ENCODE assay signal across 21 cellular contexts in the genomic region with DNA sequence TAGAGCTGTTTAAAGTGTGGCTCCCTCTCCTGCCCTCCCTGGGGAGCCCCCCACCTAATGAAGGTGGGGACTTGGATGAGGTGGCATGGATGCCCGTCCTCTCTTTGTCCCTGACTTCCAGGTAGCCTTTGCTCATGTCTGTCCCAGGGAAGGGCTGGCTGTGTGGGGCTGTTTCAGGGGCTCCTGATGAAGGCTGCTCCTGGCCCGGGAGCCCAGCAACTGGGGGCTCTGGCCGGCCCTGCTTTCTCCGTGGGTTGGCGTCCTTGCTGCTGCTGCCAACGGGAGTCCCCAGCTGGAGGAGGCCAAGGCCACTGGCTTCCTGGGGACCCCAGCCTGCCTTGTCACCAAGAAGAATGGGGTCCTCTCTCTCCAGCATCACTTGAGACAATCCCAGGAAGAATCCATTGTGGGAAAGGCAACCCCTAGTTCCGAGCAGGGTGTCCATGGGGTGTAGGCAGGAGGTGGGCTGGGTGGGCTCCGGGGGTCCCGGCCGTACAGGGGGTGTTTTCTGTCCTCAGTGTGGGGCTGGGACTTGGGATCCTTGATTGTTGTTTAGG. TPM values are rescaled to one million over a fixed set of nuclear protein-coding genes. Genes with fewer than 3 reads are reported as not detected.
DNase-seq lines count a peak whose midpoint lies in the region; ATAC-seq and TF ChIP-seq lines count a peak whose summit lies in the region.
"Had no signal": no experiment of that assay in that cellular context is flagged by ENCODE, and none has a peak within 500 bp of the region (broad histone marks: within the 10 kb centered on the region; RNA-seq: fewer than 3 reads in every experiment).

No MANE protein-coding gene starts in this region.

- H3K79me2 ChIP-seq in hepatocyte (peaks cover 2% of the 10 kb centered on the region), osteoblast (ENCODE audit: insufficient read depth, low read length) (no peaks in the 10 kb centered on the region)

- DNase-seq in right cardiac atrium, result peak in 2 of 3 donors; percentile 9 to 37
- DNase-seq in cardiac septum (ENCODE audit: low spot score), result no peak
- DNase-seq in hepatocyte (ENCODE audit: low spot score), result no peak
- no peak for DNase-seq in neuronal stem cell (ENCODE audit: low spot score)
- no peak for DNase-seq in erythroblast (lab: John Stamatoyannopoulos, UW)
- no peak for DNase-seq in osteoblast (ENCODE audit: insufficient read length, low spot score, missing footprints)
- no peak for DNase-seq in NCI-H2171 (lab: John Stamatoyannopoulos, UW)
- DNase-seq: AML-193; DMS53; EL; GF-D8; MG63; NCI-H1048; NCI-H1417 treated with DMSO at 0.1 percent for 48 hours; NCI-H187 treated with DMSO at 0.1 percent for 48 hours; NCI-H226; NCI-H510A treated with DMSO at 0.1 percent for 48 hours; NCI-H774; NK-92 treated with Interleukin-12 subunit alpha and Interleukin-12 subunit beta, amount 100 ng/mL, for 24 hours; SJCRH30 had no signal

- H3K14ac ChIP-seq in neuronal stem cell (ENCODE audit: low read length), result no peak overlapping the region

- H4K8ac ChIP-seq in neuronal stem cell (ENCODE audit: low read depth, low read length), result no peak overlapping the region

- H3K36me3 ChIP-seq in hepatocyte (replicated peaks; ENCODE audit: insufficient read depth, low read depth) (no peaks in the 10 kb centered on the region), neuronal stem cell (replicated peaks in 1 of 2; ENCODE audit: control insufficient read depth in 2 of 2, insufficient read depth in 2 of 2, low read length in 2 of 2) (peaks cover 2 to 4% of the 10 kb centered on the region in 2 donors), osteoblast (ENCODE audit: insufficient read depth, low read length) (no peaks in the 10 kb centered on the region)
- H3K36me3 ChIP-seq: MG63, SJCRH30 had no signal

- intact Hi-C loops in right cardiac atrium (cut with DNase I), result no loop called here
- intact Hi-C loops in cardiac septum (cut with DNase I), result no loop called here

- H2BK12ac ChIP-seq in neuronal stem cell (ENCODE audit: low read length), result peak overlapping the region; percentile 41

- TF ChIP-seq CTCF in hepatocyte (IDR thresholded peaks at IDR 0.05; ENCODE audit: poor library complexity), result no peak
- TF ChIP-seq CTCF in osteoblast (IDR thresholded peaks at IDR 0.05; ENCODE audit: extremely low read depth, low read depth, low read length), result no peak

- H4K20me1 ChIP-seq in hepatocyte (ENCODE audit: insufficient read depth, poor library complexity, severe bottlenecking) (no peaks in the 10 kb centered on the region), osteoblast (ENCODE audit: insufficient read depth, low read length) (peaks cover 15% of the 10 kb centered on the region)

- H3K4me1 ChIP-seq in right cardiac atrium (ENCODE audit: control insufficient read depth, insufficient read depth, low read length) (no peaks in the 10 kb centered on the region), hepatocyte (ENCODE audit: insufficient read depth) (peaks cover 18% of the 10 kb centered on the region), neuronal stem cell (ENCODE audit: control insufficient read depth in 2 of 2, insufficient read depth in 1 of 2, low read depth in 1 of 2, low read length in 2 of 2) (peaks cover 2 to 14% of the 10 kb centered on the region in 2 donors), osteoblast (ENCODE audit: insufficient read depth, low read length) (no peaks in the 10 kb centered on the region)

- H2AK5ac ChIP-seq in neuronal stem cell (ENCODE audit: low read depth, low read length), result peak overlapping the region; percentile 88

- H3K9me2 ChIP-seq in hepatocyte (replicated peaks; ENCODE audit: insufficient read depth), result no peaks in the 10 kb centered on the region

- H2BK15ac ChIP-seq in neuronal stem cell (ENCODE audit: low read length), result no peak overlapping the region

- H3K79me1 ChIP-seq in neuronal stem cell (ENCODE audit: low read depth, low read length), result no peaks in the 10 kb centered on the region

- WGBS in right cardiac atrium, result 90% methylated on average over 10 of the region's 10 CpGs
- WGBS in hepatocyte (ENCODE audit: low lambda C conversion rate, missing lambda C conversion rate), result 96% methylated on average over 9 of the region's 10 CpGs
- WGBS in neuronal stem cell (ENCODE audit: extremely low coverage in 2 of 2, insufficient read length in 2 of 2, insufficient replicate concordance in 1 of 2), 2 donors, result no CpG with 5 or more reads among the region's 10 CpGs

- no peak overlapping the region for H3K4ac ChIP-seq in neuronal stem cell (ENCODE audit: low read length)

- H4K91ac ChIP-seq in neuronal stem cell (ENCODE audit: low read depth, low read length, poor library complexity), result no peak overlapping the region

- ATAC-seq in right cardiac atrium (no peak), HG03442 (IDR thresholded peaks at IDR 0.05; ENCODE audit: unreplicated experiment) (no peak)

- peak overlapping the region; percentile 55 for H3K23ac ChIP-seq in neuronal stem cell (ENCODE audit: low read depth, low read length, poor library complexity)

- H2BK5ac ChIP-seq in neuronal stem cell (ENCODE audit: low read length), result peak overlapping the region; percentile 66

- no peaks in the 10 kb centered on the region for H3K27me3 ChIP-seq in right cardiac atrium (ENCODE audit: control insufficient read depth, insufficient read depth)
- H3K27me3 ChIP-seq in hepatocyte, result no peaks in the 10 kb centered on the region
- no peaks in the 10 kb centered on the region for H3K27me3 ChIP-seq in neuronal stem cell (ENCODE audit: control insufficient read depth in 3 of 3, insufficient read depth in 3 of 3, low read depth in 1 of 3, low read length in 3 of 3)
- H3K27me3 ChIP-seq in osteoblast (ENCODE audit: insufficient read depth, low read length), result no peaks in the 10 kb centered on the region
- H3K27me3 ChIP-seq: MG63, SJCRH30 had no signal

- no peak overlapping the region for H3K9ac ChIP-seq in neuronal stem cell (ENCODE audit: low read depth, low read length, poor library complexity)

- H3K27ac ChIP-seq in right cardiac atrium (ENCODE audit: low read length), result no peak overlapping the region
- H3K27ac ChIP-seq in hepatocyte, result peak overlapping the region; percentile 90
- no peak overlapping the region for H3K27ac ChIP-seq in neuronal stem cell (replicated peaks; ENCODE audit: low read length)
- no peak overlapping the region for H3K27ac ChIP-seq in osteoblast (ENCODE audit: low read depth, low read length)
- H3K27ac ChIP-seq: SJCRH30 had no signal

- no peak for TF ChIP-seq POLR2A in erythroblast (IDR thresholded peaks at IDR 0.05; ENCODE audit: low read length)

- H3K4me3 ChIP-seq in right cardiac atrium (ENCODE audit: low read length) (no peak overlapping the region), hepatocyte (no peak overlapping the region), neuronal stem cell (ENCODE audit: low read length in 2 of 2) (no peak overlapping the region), osteoblast (ENCODE audit: insufficient read depth, low read length) (no peak overlapping the region)
- H3K4me3 ChIP-seq: MG63, SJCRH30 had no signal

- H3K9me3 ChIP-seq in right cardiac atrium (ENCODE audit: control insufficient read depth, low read length) (no peaks in the 10 kb centered on the region), hepatocyte (ENCODE audit: low read depth) (no peaks in the 10 kb centered on the region), neuronal stem cell (replicated peaks in 1 of 2; ENCODE audit: control insufficient read depth in 2 of 2, insufficient read depth in 1 of 2, low read depth in 1 of 2, low read length in 2 of 2) (no peaks in the 10 kb centered on the region), osteoblast (ENCODE audit: low read depth, low read length) (no peaks in the 10 kb centered on the region)
- H3K9me3 ChIP-seq: MG63, SJCRH30 had no signal

- H2AFZ ChIP-seq in hepatocyte (no peak overlapping the region), neuronal stem cell (ENCODE audit: low read length) (no peak overlapping the region), osteoblast (ENCODE audit: low read length) (no peak overlapping the region)

- H3K4me2 ChIP-seq in hepatocyte, result no peak overlapping the region
- no peak overlapping the region for H3K4me2 ChIP-seq in neuronal stem cell (ENCODE audit: insufficient read depth, low read length, poor library complexity, severe bottlenecking)
- no peak overlapping the region for H3K4me2 ChIP-seq in osteoblast (ENCODE audit: insufficient read depth, low read length)

- peak overlapping the region; percentile 17 for H3K18ac ChIP-seq in neuronal stem cell (ENCODE audit: low read length)

- no peak overlapping the region for H2BK120ac ChIP-seq in neuronal stem cell (ENCODE audit: low read depth, low read length)

RNA-seq across cellular contexts. Expression of gene GRAMD4, which starts 13.2 kb away (rescaled TPM):
- total RNA-seq in right cardiac atrium, result 100 to 1,000 TPM in 1 of 4 donors, 10 to 100 TPM in 3; 74.3 to 106 (median 88.5) TPM
- 31.6 TPM for polyA plus RNA-seq in right cardiac atrium
- 64.8 TPM for total RNA-seq in cardiac septum
- 21.2 and 21.8 TPM in 2 replicates for total RNA-seq in hepatocyte
- polyA plus RNA-seq in hepatocyte, result 31.0 and 32.6 TPM in 2 replicates
- polyA plus RNA-seq in neuronal stem cell (2013, experiment 1 of 2), result 13.1 TPM
- 11.3 TPM for polyA plus RNA-seq in neuronal stem cell (2013, experiment 2 of 2)
- 16.8 and 17.0 TPM in 2 replicates for total RNA-seq in osteoblast

Comparison
In these comparisons a context has a peak if more than half of its experiments do, and no peak if none do; other contexts are left out.
1. DNase-seq: peak in right cardiac atrium (2 of 3); none in cardiac septum (single experiment), hepatocyte (single experiment), neuronal stem cell (single experiment), erythroblast (0 of 2), osteoblast (single experiment) and NCI-H2171 (single experiment).